ENCODE assay signal across 13 cellular contexts in the genomic region with DNA sequence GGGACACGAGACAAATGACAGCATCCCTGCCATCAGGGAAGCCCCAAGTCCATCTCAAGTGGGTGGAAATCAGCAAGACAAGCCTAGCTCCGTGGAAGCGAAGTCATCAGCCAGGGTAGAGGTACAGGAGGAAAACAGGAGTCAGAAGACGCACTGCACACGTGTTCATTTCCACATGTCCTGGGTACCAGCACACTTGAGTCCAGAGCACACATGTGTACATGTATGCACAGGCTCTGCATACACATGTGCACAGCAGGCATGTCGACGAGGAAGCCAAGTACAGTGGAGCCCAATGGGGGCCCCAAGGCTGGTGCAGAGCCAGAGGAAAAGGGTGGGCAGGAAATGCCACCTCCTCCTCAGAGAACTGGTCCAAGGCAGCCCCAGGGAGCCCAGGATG.
A peak's percentile ranks its signal among the peaks of the same experiment; 100 is the strongest.
DNase-seq lines count a peak whose midpoint lies in the region; ATAC-seq and TF ChIP-seq lines count a peak whose summit lies in the region.
"Had no signal": no experiment of that assay in that cellular context is flagged by ENCODE, and none has a peak within 500 bp of the region (broad histone marks: within the 10 kb centered on the region; RNA-seq: fewer than 3 reads in every experiment).

No MANE protein-coding gene starts in this region.

- no peak overlapping the region for H4K8ac ChIP-seq in neuronal stem cell (ENCODE audit: low read depth, low read length)

- H3K23ac ChIP-seq in neuronal stem cell (ENCODE audit: low read depth, low read length, poor library complexity): peak overlapping the region; percentile 39

- peaks cover 58% of the 10 kb centered on the region for H3K4me1 Mint-ChIP-seq in brain
- H3K4me1 Mint-ChIP-seq in endodermal cell: peaks cover 18% of the 10 kb centered on the region
- H3K4me1 Mint-ChIP-seq in T-cell: no peaks in the 10 kb centered on the region

- no peak overlapping the region for H3K14ac ChIP-seq in neuronal stem cell (ENCODE audit: low read length)

- intact Hi-C loops in A673 (cut with micrococcal nuclease; ENCODE audit: unreplicated experiment): no loop called here

- H4K91ac ChIP-seq in neuronal stem cell (ENCODE audit: low read depth, low read length, poor library complexity): no peak overlapping the region

- BruUV-seq in A673 (replicated peaks; lab: Mats Ljungman, UMichigan): no TSS peak

- H3K27me3 ChIP-seq in A673 (replicated peaks; ENCODE audit: insufficient read depth, low read depth, low read length, poor library complexity) (no peaks in the 10 kb centered on the region), neuronal stem cell (ENCODE audit: control insufficient read depth in 3 of 3, insufficient read depth in 3 of 3, low read depth in 1 of 3, low read length in 3 of 3) (no peaks in the 10 kb centered on the region), endodermal cell (ENCODE audit: control insufficient read depth, insufficient read depth, low read length, poor library complexity, severe bottlenecking) (no peaks in the 10 kb centered on the region)
- H3K27me3 ChIP-seq in BLaER1 treated with 17β-estradiol and CSF1 and Interleukin-3, amounts not matched to agents 10 nM and 100 nM: no peaks in the 10 kb centered on the region

- H2AFZ ChIP-seq in neuronal stem cell (ENCODE audit: low read length): no peak overlapping the region
- H2AFZ ChIP-seq: GM23248 had no signal

- H3K36me3 Mint-ChIP-seq in brain (peaks cover 21% of the 10 kb centered on the region), endodermal cell (ENCODE audit: low read depth) (peaks cover 7% of the 10 kb centered on the region), T-cell (no peaks in the 10 kb centered on the region)

- H3K36me3 ChIP-seq in A673 (ENCODE audit: insufficient read depth, low read length, poor library complexity, severe bottlenecking) (no peaks in the 10 kb centered on the region), neuronal stem cell (replicated peaks in 1 of 2; ENCODE audit: control insufficient read depth in 2 of 2, insufficient read depth in 2 of 2, low read length in 2 of 2) (peaks cover 8 to 42% of the 10 kb centered on the region in 2 donors), endodermal cell (ENCODE audit: control insufficient read depth, insufficient read depth, low read length) (no peaks in the 10 kb centered on the region)
- peaks cover 0 to 4% (median 0%) of the 10 kb centered on the region in 11 experiments; a peak in 2 of 22 replicates for H3K36me3 ChIP-seq in BLaER1 treated with 17β-estradiol and CSF1 and Interleukin-3, amounts not matched to agents 10 nM and 100 nM

- no peak overlapping the region for H2BK120ac ChIP-seq in neuronal stem cell (ENCODE audit: low read depth, low read length)

- POLR2A ChIA-PET in A673 (lab: Charles Lee; ENCODE audit: low non-redundant PET) (no interaction called here), T-cell (lab: Charles Lee) (no interaction called here)

- no peak overlapping the region for H2AK5ac ChIP-seq in neuronal stem cell (ENCODE audit: low read depth, low read length)

- H2BK12ac ChIP-seq in neuronal stem cell (ENCODE audit: low read length): no peak overlapping the region

- H3K4me3 ChIP-seq in A673 (ENCODE audit: low read depth, low read length, poor library complexity, severe bottlenecking) (no peak overlapping the region), neuronal stem cell (ENCODE audit: low read length in 2 of 2) (no peak overlapping the region), endodermal cell (ENCODE audit: low read length) (no peak overlapping the region)
- no peak overlapping the region for H3K4me3 ChIP-seq in BLaER1 treated with 17β-estradiol and CSF1 and Interleukin-3, amounts not matched to agents 10 nM and 100 nM
- H3K4me3 ChIP-seq: GM12878, GM23248 had no signal

- ATAC-seq in GM21526 (IDR thresholded peaks at IDR 0.05; ENCODE audit: low FRiP score, unreplicated experiment): no peak
- ATAC-seq in T-cell (replicated peaks in 1 of 4): no peak
- ATAC-seq: GM12878 had no signal

- H3K4me1 ChIP-seq in A673 (ENCODE audit: insufficient read depth, low read length, poor library complexity, severe bottlenecking) (peaks cover 18% of the 10 kb centered on the region), neuronal stem cell (ENCODE audit: control insufficient read depth in 2 of 2, insufficient read depth in 1 of 2, low read depth in 1 of 2, low read length in 2 of 2) (peaks cover 19 to 37% of the 10 kb centered on the region in 2 donors), endodermal cell (ENCODE audit: control insufficient read depth, insufficient read depth, low read length) (peaks cover 4% of the 10 kb centered on the region)
- peaks cover 0 to 62% (median 49%) of the 10 kb centered on the region in 10 experiments; a peak in 17 of 20 replicates for H3K4me1 ChIP-seq in BLaER1 treated with 17β-estradiol and CSF1 and Interleukin-3, amounts not matched to agents 10 nM and 100 nM

- no peaks in the 10 kb centered on the region for H3K9me3 ChIP-seq in A673 (ENCODE audit: low read depth, low read length, poor library complexity, severe bottlenecking)
- no peaks in the 10 kb centered on the region for H3K9me3 ChIP-seq in BLaER1 treated with 17β-estradiol and CSF1 and Interleukin-3, amounts not matched to agents 10 nM and 100 nM (replicated peaks in 1 of 11)
- no peaks in the 10 kb centered on the region for H3K9me3 ChIP-seq in neuronal stem cell (replicated peaks in 1 of 2; ENCODE audit: control insufficient read depth in 2 of 2, insufficient read depth in 1 of 2, low read depth in 1 of 2, low read length in 2 of 2)
- no peaks in the 10 kb centered on the region for H3K9me3 ChIP-seq in endodermal cell (ENCODE audit: control insufficient read depth, low read length)

- H3K79me1 ChIP-seq in neuronal stem cell (ENCODE audit: low read depth, low read length): peaks cover 10% of the 10 kb centered on the region

- H3K18ac ChIP-seq in neuronal stem cell (ENCODE audit: low read length): peak overlapping the region; percentile 21

- H3K4me2 ChIP-seq in BLaER1 treated with 17β-estradiol and CSF1 and Interleukin-3, amounts not matched to agents 10 nM and 100 nM: peak overlapping the region in 9 of 11 experiments; percentile 15 to 68 (median 57); a peak in 17 of 22 replicates
- H3K4me2 ChIP-seq in neuronal stem cell (ENCODE audit: insufficient read depth, low read length, poor library complexity, severe bottlenecking): no peak overlapping the region

- no peak overlapping the region for H2BK5ac ChIP-seq in neuronal stem cell (ENCODE audit: low read length)

- H2BK15ac ChIP-seq in neuronal stem cell (ENCODE audit: low read length): no peak overlapping the region

- no peak overlapping the region for H3K4ac ChIP-seq in neuronal stem cell (ENCODE audit: low read length)

- H3K27ac ChIP-seq in A673 (ENCODE audit: low read depth, low read length, poor library complexity, severe bottlenecking): no peak overlapping the region
- no peak overlapping the region for H3K27ac ChIP-seq in BLaER1 treated with 17β-estradiol and CSF1 and Interleukin-3, amounts not matched to agents 10 nM and 100 nM
- no peak overlapping the region for H3K27ac ChIP-seq in neuronal stem cell (replicated peaks; ENCODE audit: low read length)
- no peak overlapping the region for H3K27ac ChIP-seq in endodermal cell (ENCODE audit: low read depth, low read length)
- H3K27ac ChIP-seq: GM23248, HL-60 had no signal

- TF ChIP-seq CTCF in A673 (conservative IDR thresholded peaks at IDR 0.05; ENCODE audit: low read depth, low read length) (no peak), brain (conservative IDR thresholded peaks at IDR 0.05) (no peak), endodermal cell (conservative IDR thresholded peaks at IDR 0.05) (no peak)

- peaks cover 0 to 4% (median 0%) of the 10 kb centered on the region in 5 experiments for H3K9me3 Mint-ChIP-seq in brain
- H3K9me3 Mint-ChIP-seq in endodermal cell: no peaks in the 10 kb centered on the region
- no peaks in the 10 kb centered on the region for H3K9me3 Mint-ChIP-seq in T-cell
- H3K9me3 Mint-ChIP-seq: CD4-positive, alpha-beta T cell had no signal

- H3K27ac Mint-ChIP-seq in brain (peak overlapping the region in 3 of 5 experiments; percentile 14 to 70 (median 49)), endodermal cell (no peak overlapping the region), T-cell (no peak overlapping the region)
- H3K27ac Mint-ChIP-seq: CD4-positive, alpha-beta T cell had no signal

- whole genome bisulfite sequencing in neuronal stem cell (ENCODE audit: extremely low coverage in 2 of 2, insufficient read length in 2 of 2, insufficient replicate concordance in 1 of 2), 2 donors: no CpG with 5 or more reads among the region's 7 CpGs
- WGBS in endodermal cell (ENCODE audit: insufficient coverage in 1 of 2, insufficient read length in 1 of 2), 2 experiments: 91 to 95% methylated on average over 7 of the region's 7 CpGs

- H3K4me3 Mint-ChIP-seq in brain (no peak overlapping the region), endodermal cell (no peak overlapping the region), T-cell (no peak overlapping the region)
- H3K4me3 Mint-ChIP-seq: CD4-positive, alpha-beta T cell had no signal

- no peaks in the 10 kb centered on the region for H3K27me3 Mint-ChIP-seq in brain
- no peaks in the 10 kb centered on the region for H3K27me3 Mint-ChIP-seq in endodermal cell (ENCODE audit: insufficient read depth)
- peaks cover 3 to 7% of the 10 kb centered on the region in 2 donors for H3K27me3 Mint-ChIP-seq in T-cell
- H3K27me3 Mint-ChIP-seq: CD4-positive, alpha-beta T cell had no signal

- H4K20me1 ChIP-seq in BLaER1 treated with 17β-estradiol and CSF1 and Interleukin-3, amounts not matched to agents 10 nM and 100 nM: peaks cover 0 to 22% (median 6%) of the 10 kb centered on the region in 11 experiments; a peak in 6 of 22 replicates

- peak; percentile 33 for DNase-seq in A673 (ENCODE audit: low spot score)
- no peak for DNase-seq in neuronal stem cell (ENCODE audit: low spot score)
- no peak for DNase-seq in endodermal cell
- DNase-seq in T-cell: no peak
- DNase-seq: Calu3; CD4-positive, alpha-beta T cell; DMS 273 treated with DMSO at 0.1 percent for 48 hours; GM23248 had no signal

- no peak overlapping the region for H3K9ac ChIP-seq in BLaER1 treated with 17β-estradiol and CSF1 and Interleukin-3, amounts not matched to agents 10 nM and 100 nM
- H3K9ac ChIP-seq in neuronal stem cell (ENCODE audit: low read depth, low read length, poor library complexity) (no peak overlapping the region), endodermal cell (ENCODE audit: extremely low read depth, low read length, poor library complexity, severe bottlenecking) (no peak overlapping the region)
- H3K9ac ChIP-seq: GM23248 had no signal

- CTCF ChIA-PET in A673 (lab: Charles Lee) (no interaction called here), T-cell (lab: Charles Lee) (no interaction called here)

Comparison
In these comparisons a context has a peak if more than half of its experiments do, and no peak if none do; other contexts are left out.
1. H3K27ac Mint-ChIP-seq: peak in brain (3 of 5); none in endodermal cell (single experiment) and T-cell (0 of 2).